In genomic region chr14:91060472-91061308, GRCh38 we compare ENCODE assay signal across 8 cellular contexts.
DNase-seq lines count a peak whose midpoint lies in the region; ATAC-seq and TF ChIP-seq lines count a peak whose summit lies in the region.

Gene RPS6KA5 (minus strand): TSS chr14:91060641. CDS start chr14:91060434, 207 bp downstream.

- peak; percentile 100 for DNase-seq in AG09309 (ENCODE audit: low read depth)
- DNase-seq in NCI-H446 (lab: John Stamatoyannopoulos, UW): peak; percentile 99 to 100
- DNase-seq in activated CD4-positive, CD25-positive, alpha-beta regulatory T cell treated with anti-CD3 and anti-CD28 coated beads, Interleukin-2, amount 50 U/mL, for 16 hours (ENCODE audit: low read depth, low spot score): peak; percentile 99
- peak; percentile 97 to 99 for DNase-seq in central memory CD8-positive, alpha-beta T cell (ENCODE audit: low spot score in 2 of 2)
- peak; percentile 100 for DNase-seq in iris pigment epithelial cell (ENCODE audit: low read depth)
- DNase-seq in stimulated activated CD4-positive, alpha-beta T cell treated with anti-CD3 and anti-CD28 coated beads, Interleukin-12 subunit alpha, Interleukin-12 subunit beta, amount 100 ng/mL, for 24 hours (ENCODE audit: low read depth in 2 of 2): peak; percentile 99 to 100

- no peak for TF ChIP-seq CTCF in AG09309 (IDR thresholded peaks at IDR 0.05; ENCODE audit: control insufficient read depth, insufficient read depth, low read depth, low read length, missing control alignments)

- H3K9me3 Mint-ChIP-seq in central memory CD8-positive, alpha-beta T cell: peaks cover 8% of the 10 kb centered on the region

- ATAC-seq in GM19025 (IDR thresholded peaks at IDR 0.05; ENCODE audit: low read depth, unreplicated experiment) (peak; percentile 81), HG03342 (IDR thresholded peaks at IDR 0.05; ENCODE audit: unreplicated experiment) (peak; percentile 83)
- ATAC-seq in central memory CD8-positive, alpha-beta T cell (replicated peaks; ENCODE audit: extremely low read depth, poor library complexity, severe bottlenecking): peak; percentile 87

- no peaks in the 10 kb centered on the region for H3K27me3 Mint-ChIP-seq in central memory CD8-positive, alpha-beta T cell

- no peak within 1 kb of the TSS for H3K4me3 Mint-ChIP-seq in central memory CD8-positive, alpha-beta T cell

- no peak within 1 kb of the TSS for H3K27ac Mint-ChIP-seq in central memory CD8-positive, alpha-beta T cell (ENCODE audit: low read depth)

- peaks cover 51% of the 10 kb centered on the region for H3K4me1 Mint-ChIP-seq in central memory CD8-positive, alpha-beta T cell

- peak within 1 kb of the TSS; percentile 92 for H3K4me3 ChIP-seq in AG09309 (ENCODE audit: control insufficient read depth, low read depth, low read length)

- peaks cover 4% of the 10 kb centered on the region for H3K36me3 Mint-ChIP-seq in central memory CD8-positive, alpha-beta T cell (ENCODE audit: insufficient read depth)

Comparison
In these comparisons a context has a peak if more than half of its experiments do, and no peak if none do; other contexts are left out.
1. Peak in every context shown above with its lines: DNase-seq, ATAC-seq and H3K4me3 ChIP-seq.